In the genomic region with DNA sequence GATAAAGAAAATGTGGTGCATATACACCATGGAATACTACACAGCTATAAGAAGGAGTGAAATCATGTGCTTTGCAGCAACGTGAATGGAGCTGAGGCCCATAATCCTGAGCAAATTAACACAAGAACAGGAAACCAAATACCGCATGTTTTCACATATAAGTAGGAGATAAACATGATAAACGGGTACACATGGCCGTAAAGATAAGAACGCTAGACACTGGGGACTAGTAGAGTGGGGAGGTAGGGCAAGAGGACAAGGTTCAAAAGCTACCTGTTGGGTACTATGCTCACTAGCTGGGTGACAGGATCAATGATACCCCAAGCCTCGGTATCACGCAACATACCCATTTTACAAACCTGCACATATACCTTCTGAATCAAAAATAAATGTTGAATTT, we compare ENCODE assay signal across 29 cellular contexts.
"Had no signal": no experiment of that assay in that cellular context is flagged by ENCODE, and none has a peak within 500 bp of the region (broad histone marks: within the 10 kb centered on the region; RNA-seq: fewer than 3 reads in every experiment).

No MANE protein-coding gene starts in this region.

- H3K4me1 ChIP-seq: adrenal gland, body of pancreas, esophagus squamous epithelium had no signal

- DNase-seq: activated CD4-positive, alpha-beta memory T cell treated with anti-CD3 and anti-CD28 coated beads, Interleukin-2, amount 10 ng/mL, durations not matched to agents 7 days and 5 days; activated CD4-positive, alpha-beta T cell treated with anti-CD3 and anti-CD28 coated beads for 1 hour; activated CD4-positive, alpha-beta T cell treated with anti-CD3 and anti-CD28 coated beads for 4 hours; activated CD4-positive, alpha-beta T cell treated with anti-CD3 and anti-CD28 coated beads, Interleukin-2, amount 10 ng/mL, durations not matched to agents 7 days and 5 days; activated CD4-positive, alpha-beta T cell treated with anti-CD3 and anti-CD28 coated beads, Interleukin-2, amount 50 U/mL, for 4 hours; activated CD8-positive, alpha-beta memory T cell treated with anti-CD3 and anti-CD28 coated beads, Interleukin-2, amount 50 U/mL, for 48 hours; activated effector memory CD4-positive, alpha-beta T cell treated with Interleukin-2 at 50 U/mL for 16 hours; activated naive CD4-positive, alpha-beta T cell treated with anti-CD3 and anti-CD28 coated beads for 36 hours; activated naive CD8-positive, alpha-beta T cell treated with anti-CD3 and anti-CD28 coated beads for 36 hours; activated naive CD8-positive, alpha-beta T cell treated with anti-CD3 and anti-CD28 coated beads, Interleukin-2, amount 50 U/mL, for 24 hours; activated T-cell treated with anti-CD3 and anti-CD28 coated beads, Interleukin-2, amount 50 U/mL, for 4 hours; adrenal gland; amygdala; aorta; body of pancreas; caudate nucleus; cortex of kidney; dermis blood vessel endothelial cell; effector CD4-positive, alpha-beta T cell; effector memory CD8-positive, alpha-beta T cell; esophagus squamous epithelium; foreskin melanocyte; head of caudate nucleus; T-helper 2 cell had no signal

- H3K9me3 ChIP-seq: adrenal gland, body of pancreas, esophagus squamous epithelium had no signal

- H3K36me3 Mint-ChIP-seq: activated naive CD4-positive, alpha-beta T cell treated with anti-CD3 and anti-CD28 coated beads, Interleukin-2, amount 50 U/mL, for 24 hours had no signal

- H3K27ac Mint-ChIP-seq: activated CD4-positive, alpha-beta memory T cell treated with anti-CD3 and anti-CD28 coated beads, Interleukin-2, amount 10 ng/mL, durations not matched to agents 7 days and 5 days; activated CD4-positive, alpha-beta T cell treated with anti-CD3 and anti-CD28 coated beads, Interleukin-2, amount 10 ng/mL, durations not matched to agents 7 days and 5 days; activated naive CD4-positive, alpha-beta T cell treated with anti-CD3 and anti-CD28 coated beads for 36 hours; activated naive CD4-positive, alpha-beta T cell treated with anti-CD3 and anti-CD28 coated beads, Interleukin-2, amount 50 U/mL, for 24 hours; activated naive CD8-positive, alpha-beta T cell treated with anti-CD3 and anti-CD28 coated beads for 36 hours; activated naive CD8-positive, alpha-beta T cell treated with anti-CD3 and anti-CD28 coated beads, Interleukin-2, amount 50 U/mL, for 24 hours; activated T-helper 17 cell treated with anti-CD3 and anti-CD28 coated beads, Interleukin-2, amount 50 U/mL, for 72 hours; effector memory CD8-positive, alpha-beta T cell; WTC11 had no signal

- H3K27me3 Mint-ChIP-seq: activated CD4-positive, alpha-beta memory T cell treated with anti-CD3 and anti-CD28 coated beads, Interleukin-2, amount 10 ng/mL, durations not matched to agents 7 days and 5 days; activated naive CD4-positive, alpha-beta T cell treated with anti-CD3 and anti-CD28 coated beads, Interleukin-2, amount 50 U/mL, for 24 hours; activated naive CD8-positive, alpha-beta T cell treated with anti-CD3 and anti-CD28 coated beads for 36 hours; activated naive CD8-positive, alpha-beta T cell treated with anti-CD3 and anti-CD28 coated beads, Interleukin-2, amount 50 U/mL, for 24 hours; effector memory CD8-positive, alpha-beta T cell had no signal

- H3K36me3 ChIP-seq: adrenal gland, esophagus squamous epithelium had no signal

- H3K27me3 ChIP-seq: adrenal gland, body of pancreas, esophagus squamous epithelium had no signal

- H3K4me3 Mint-ChIP-seq: activated CD4-positive, alpha-beta memory T cell treated with anti-CD3 and anti-CD28 coated beads, Interleukin-2, amount 10 ng/mL, durations not matched to agents 7 days and 5 days; activated CD4-positive, alpha-beta T cell treated with anti-CD3 and anti-CD28 coated beads, Interleukin-2, amount 10 ng/mL, durations not matched to agents 7 days and 5 days; activated naive CD4-positive, alpha-beta T cell treated with anti-CD3 and anti-CD28 coated beads for 36 hours; activated naive CD4-positive, alpha-beta T cell treated with anti-CD3 and anti-CD28 coated beads, Interleukin-2, amount 50 U/mL, for 24 hours; activated naive CD8-positive, alpha-beta T cell treated with anti-CD3 and anti-CD28 coated beads for 36 hours; activated naive CD8-positive, alpha-beta T cell treated with anti-CD3 and anti-CD28 coated beads, Interleukin-2, amount 50 U/mL, for 24 hours; activated T-cell treated with anti-CD3 and anti-CD28 coated beads, Interleukin-2, amount 50 U/mL, for 4 hours; activated T-helper 17 cell treated with anti-CD3 and anti-CD28 coated beads, Interleukin-2, amount 50 U/mL, for 72 hours; effector memory CD8-positive, alpha-beta T cell; WTC11 had no signal

- H3K4me3 ChIP-seq: adrenal gland, body of pancreas, esophagus squamous epithelium had no signal

- ATAC-seq: activated naive CD8-positive, alpha-beta T cell treated with anti-CD3 and anti-CD28 coated beads, Interleukin-2, amount 50 U/mL, for 24 hours; activated T-cell treated with anti-CD3 and anti-CD28 coated beads, Interleukin-2, amount 50 U/mL, for 4 hours; activated T-helper 17 cell treated with anti-CD3 and anti-CD28 coated beads, Interleukin-2, amount 50 U/mL, for 72 hours; body of pancreas; effector memory CD8-positive, alpha-beta T cell; WTC11 had no signal

- H3K4me1 Mint-ChIP-seq: activated CD4-positive, alpha-beta memory T cell treated with anti-CD3 and anti-CD28 coated beads, Interleukin-2, amount 10 ng/mL, durations not matched to agents 7 days and 5 days; activated CD4-positive, alpha-beta T cell treated with anti-CD3 and anti-CD28 coated beads, Interleukin-2, amount 10 ng/mL, durations not matched to agents 7 days and 5 days; activated naive CD4-positive, alpha-beta T cell treated with anti-CD3 and anti-CD28 coated beads, Interleukin-2, amount 50 U/mL, for 24 hours; activated naive CD8-positive, alpha-beta T cell treated with anti-CD3 and anti-CD28 coated beads for 36 hours; activated naive CD8-positive, alpha-beta T cell treated with anti-CD3 and anti-CD28 coated beads, Interleukin-2, amount 50 U/mL, for 24 hours; activated T-helper 17 cell treated with anti-CD3 and anti-CD28 coated beads, Interleukin-2, amount 50 U/mL, for 72 hours had no signal

- H3K9me3 Mint-ChIP-seq: activated CD4-positive, alpha-beta memory T cell treated with anti-CD3 and anti-CD28 coated beads, Interleukin-2, amount 10 ng/mL, durations not matched to agents 7 days and 5 days; activated CD4-positive, alpha-beta T cell treated with anti-CD3 and anti-CD28 coated beads, Interleukin-2, amount 10 ng/mL, durations not matched to agents 7 days and 5 days; activated naive CD4-positive, alpha-beta T cell treated with anti-CD3 and anti-CD28 coated beads for 36 hours; activated naive CD4-positive, alpha-beta T cell treated with anti-CD3 and anti-CD28 coated beads, Interleukin-2, amount 50 U/mL, for 24 hours; activated T-cell treated with anti-CD3 and anti-CD28 coated beads, Interleukin-2, amount 50 U/mL, for 4 hours had no signal

- H3K27ac ChIP-seq: adrenal gland, body of pancreas, epithelial cell of prostate, esophagus squamous epithelium, VCaP had no signal
